ENCODE assay signal across 2 cellular contexts in genomic region chr7:129277629-129278028, GRCh38.
TF ChIP-seq lines count a peak whose summit lies in the region.

No MANE protein-coding gene starts in this region.

TF ChIP-seq in HEK293, 187 proteins besides CTCF, POLR2A, EP300 and RAD21 (continued from another document):
- TF ChIP-seq ZNF76 (tag by site-specific recombination; IDR thresholded peaks at IDR 0.05; ENCODE audit: borderline replicate concordance, low read depth) = no peak

TF ChIP-seq in K562, 482 proteins besides CTCF, POLR2A, EP300 and RAD21 (continued from another document):
- no peak for TF ChIP-seq NEUROD1 (IDR thresholded peaks at IDR 0.05; ENCODE audit: borderline replicate concordance, low read depth, low read length, partially characterized antibody)
- TF ChIP-seq CBFA2T3 (IDR thresholded peaks at IDR 0.05) = no peak
- no peak for TF ChIP-seq SMAD3 (CRISPR knock-in tag; conservative IDR thresholded peaks at IDR 0.05)
- no peak for TF ChIP-seq SMAD4 (CRISPR knock-in tag; conservative IDR thresholded peaks at IDR 0.05)
- no peak for TF ChIP-seq SETDB1 (IDR thresholded peaks at IDR 0.05; ENCODE audit: low read length)
- TF ChIP-seq RBM39 (optimal IDR thresholded peaks at IDR 0.05; ENCODE audit: low read depth, low read length) = no peak
- TF ChIP-seq THAP12 (CRISPR knock-in tag; IDR thresholded peaks at IDR 0.05) = no peak
- TF ChIP-seq ZNF583 (CRISPR knock-in tag; IDR thresholded peaks at IDR 0.05) = no peak
- TF ChIP-seq HSF4 (CRISPR knock-in tag; IDR thresholded peaks at IDR 0.05; ENCODE audit: borderline replicate concordance) = no peak
- TF ChIP-seq UBTF (IDR thresholded peaks at IDR 0.05; ENCODE audit: borderline replicate concordance in 1 of 2, low read depth in 2 of 2, low read length in 2 of 2) = no peak
- TF ChIP-seq REST (CRISPR knock-in tag; IDR thresholded peaks at IDR 0.05; ENCODE audit: low read depth) = no peak
- TF ChIP-seq PBX2 (CRISPR knock-in tag; IDR thresholded peaks at IDR 0.05; ENCODE audit: low read depth) = no peak
- TF ChIP-seq PBX2 (tag; conservative IDR thresholded peaks at IDR 0.05; ENCODE audit: low read depth) = peak; percentile 64; the same call in 1 of the 2 replicates
- TF ChIP-seq ZNF143 (CRISPR knock-in tag; IDR thresholded peaks at IDR 0.05) = no peak
- TF ChIP-seq RFX1 (IDR thresholded peaks at IDR 0.05) = no peak
- no peak for TF ChIP-seq ARID3B (CRISPR knock-in tag; IDR thresholded peaks at IDR 0.05; ENCODE audit: borderline replicate concordance)
- no peak for TF ChIP-seq SMAD1 (IDR thresholded peaks at IDR 0.05; ENCODE audit: low read depth, low read length, partially characterized antibody)
- no peak for TF ChIP-seq CC2D1A (IDR thresholded peaks at IDR 0.05)
- no peak for TF ChIP-seq PTRF (tag; IDR thresholded peaks at IDR 0.05)
- no peak for TF ChIP-seq SRSF9 (IDR thresholded peaks at IDR 0.05; ENCODE audit: borderline replicate concordance, low read depth, low read length)
- TF ChIP-seq PKNOX1 (IDR thresholded peaks at IDR 0.05) = 0 out of 2 replicates have a peak, but pooled peaks have one; percentile 16
- TF ChIP-seq XRCC3 (IDR thresholded peaks at IDR 0.05) = no peak
- TF ChIP-seq MEIS2 (IDR thresholded peaks at IDR 0.05; ENCODE audit: partially characterized antibody) = peak; percentile 69
TF ChIP-seq in K562: peak in this region for 3.
